In the genomic region with DNA sequence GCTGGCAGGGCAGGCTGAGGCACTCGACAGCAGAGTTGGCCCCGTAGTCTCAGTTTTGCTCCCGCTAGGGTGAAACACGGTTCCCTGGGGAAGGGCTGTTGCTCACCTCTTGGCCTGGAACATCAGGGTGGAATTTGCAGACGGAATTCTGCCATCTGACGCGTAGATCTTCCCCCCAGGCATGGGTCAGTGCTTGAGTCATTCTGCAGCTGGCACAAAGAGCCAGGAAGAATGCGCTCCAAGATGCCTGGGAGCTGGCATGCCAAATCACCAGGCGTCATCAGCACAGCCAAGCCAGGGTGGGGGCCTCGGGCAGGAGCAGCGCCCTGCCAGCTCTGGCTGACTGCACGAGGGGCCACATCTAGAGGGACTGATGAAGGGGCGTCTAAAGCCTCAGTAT, we compare ENCODE assay signal across 8 cellular contexts. TPM values are rescaled to one million over a fixed set of nuclear protein-coding genes. Genes with fewer than 3 reads are reported as not detected.
A peak's percentile ranks its signal among the peaks of the same experiment; 100 is the strongest.
DNase-seq lines count a peak whose midpoint lies in the region; ATAC-seq lines count a peak whose summit lies in the region.

No MANE protein-coding gene starts in this region.

- ATAC-seq in Right ventricle myocardium superior (ENCODE audit: poor library complexity): peak; percentile 69
- no peak for ATAC-seq in HG02588 (IDR thresholded peaks at IDR 0.05; ENCODE audit: unreplicated experiment)
- ATAC-seq in GM18520 (IDR thresholded peaks at IDR 0.05; ENCODE audit: unreplicated experiment): no peak

- peak overlapping the region; percentile 74 for H3K27ac ChIP-seq in skeletal muscle tissue (ENCODE audit: low read depth, low read length)

- intact Hi-C loops in Right ventricle myocardium superior (cut with DNase I): loop anchor here (5.0 kb wide), 1 partner anchor 103 kb away; the partner anchor contains the start of gene HPCAL1

- peak overlapping the region; percentile 31 to 66 (median 45) for H3K4me3 ChIP-seq in skeletal muscle tissue (ENCODE audit: low read length in 3 of 3)

- no peaks in the 10 kb centered on the region for H3K9me3 ChIP-seq in skeletal muscle tissue (ENCODE audit: control insufficient read depth in 3 of 3, low read length in 3 of 3)

- H3K36me3 ChIP-seq in skeletal muscle tissue (ENCODE audit: control insufficient read depth in 3 of 3, insufficient read depth in 3 of 3, low read length in 3 of 3): no peaks in the 10 kb centered on the region

- no peaks in the 10 kb centered on the region for H3K27me3 ChIP-seq in skeletal muscle tissue (ENCODE audit: control insufficient read depth in 3 of 3, insufficient read depth in 3 of 3, low read length in 3 of 3)

- DNase-seq in GM04504 (ENCODE audit: low read depth) (peak; percentile 89), amniotic stem cell (lab: John Stamatoyannopoulos, UW) (peak; percentile 87), Right ventricle myocardium superior (peak; percentile 72), superior temporal gyrus (ENCODE audit: extremely low spot score) (no peak), NCI-H2107 treated with DMSO at 0.1 percent for 48 hours (lab: John Stamatoyannopoulos, UW; ENCODE audit: unreplicated experiment) (no peak)

- H3K9ac ChIP-seq in skeletal muscle tissue (ENCODE audit: low read depth in 1 of 3, low read length in 3 of 3): peak overlapping the region in 2 of 3 donors; percentile 32 to 74

- H3K4me1 ChIP-seq in skeletal muscle tissue (ENCODE audit: control insufficient read depth in 3 of 3, insufficient read depth in 3 of 3, low read length in 3 of 3): peaks cover 58 to 66% (median 61%) of the 10 kb centered on the region in 3 donors

RNA-seq across cellular contexts. Expression of gene ODC1, which starts 42.7 kb away (rescaled TPM):
- total RNA-seq in Right ventricle myocardium superior (33.2 TPM), skeletal muscle tissue (99.7 TPM)

Comparison
In these comparisons a context has a peak if more than half of its experiments do, and no peak if none do; other contexts are left out.
1. DNase-seq: peak in GM04504 (single experiment), amniotic stem cell (single experiment) and Right ventricle myocardium superior (single experiment); none in superior temporal gyrus (single experiment) and NCI-H2107 treated with DMSO at 0.1 percent for 48 hours (single experiment).